Comparison of ENCODE assay signal across 8 cellular contexts in genomic region chr6:147506704-147507114, GRCh38. TPM values are rescaled to one million over a fixed set of nuclear protein-coding genes. Genes with fewer than 3 reads are reported as not detected.
DNase-seq lines count a peak whose midpoint lies in the region; ATAC-seq lines count a peak whose summit lies in the region.

No MANE protein-coding gene starts in this region.

- intact Hi-C loops in right cardiac atrium (cut with DNase I) = loop anchor here (2.0 to 10.0 kb wide), 5 partner anchors 144 to 958 kb away; no protein-coding TSS in a partner anchor

- H3K27ac ChIP-seq in right cardiac atrium (ENCODE audit: low read length) (no peak overlapping the region), rectal smooth muscle tissue (ENCODE audit: low read depth, low read length) (no peak overlapping the region)

- WGBS in right cardiac atrium = 1% methylated on average over 30 of the region's 30 CpGs

- H3K9me3 ChIP-seq in NT2/D1 (ENCODE audit: insufficient read depth, low read length) (no peaks in the 10 kb centered on the region), right cardiac atrium (ENCODE audit: control insufficient read depth, low read length) (no peaks in the 10 kb centered on the region)

- DNase-seq in activated CD8-positive, alpha-beta memory T cell treated with anti-CD3 and anti-CD28 coated beads for 24 hours = peak; percentile 78
- DNase-seq in activated CD8-positive, alpha-beta memory T cell treated with anti-CD3 and anti-CD28 coated beads, Interleukin-2, amount 50 U/mL, for 4 hours = no peak
- DNase-seq in NT2/D1 (ENCODE audit: low read depth, low spot score) (no peak), anterior cingulate cortex (lab: John Stamatoyannopoulos, UW) (peak in 51 of 58 donors; percentile 9 to 84 (median 38)), right cardiac atrium (peak; percentile 80 to 91 (median 89))

- H3K4me1 ChIP-seq in NT2/D1 (ENCODE audit: insufficient read depth, insufficient read length) (no peaks in the 10 kb centered on the region), right cardiac atrium (ENCODE audit: control insufficient read depth, insufficient read depth, low read length) (no peaks in the 10 kb centered on the region), rectal smooth muscle tissue (ENCODE audit: control insufficient read depth, insufficient read depth, low read length) (peaks cover 9% of the 10 kb centered on the region)

- ATAC-seq in HG03342 (IDR thresholded peaks at IDR 0.05; ENCODE audit: unreplicated experiment) = peak; percentile 41
- ATAC-seq in right cardiac atrium = peak; percentile 78 to 83
- no peak for ATAC-seq in HG03457 (IDR thresholded peaks at IDR 0.05; ENCODE audit: unreplicated experiment)

- H3K36me3 ChIP-seq in NT2/D1 (ENCODE audit: insufficient read depth, insufficient read length, low read length) = no peaks in the 10 kb centered on the region
- no peaks in the 10 kb centered on the region for H3K36me3 ChIP-seq in rectal smooth muscle tissue (ENCODE audit: control insufficient read depth, insufficient read depth, low read length)

- no peak overlapping the region for H3K9ac ChIP-seq in NT2/D1 (ENCODE audit: insufficient read length, low read depth)
- H3K9ac ChIP-seq in rectal smooth muscle tissue (ENCODE audit: low read length) = no peak overlapping the region

- H3K4me3 ChIP-seq in NT2/D1 (ENCODE audit: insufficient read length, low read depth) (peak overlapping the region; percentile 55), right cardiac atrium (ENCODE audit: low read length) (peak overlapping the region; percentile 86), rectal smooth muscle tissue (ENCODE audit: low read length) (peak overlapping the region; percentile 83)

- H3K27me3 ChIP-seq in NT2/D1 (ENCODE audit: insufficient read depth, insufficient read length) (peaks cover 88% of the 10 kb centered on the region), right cardiac atrium (ENCODE audit: control insufficient read depth, insufficient read depth) (no peaks in the 10 kb centered on the region), rectal smooth muscle tissue (ENCODE audit: control insufficient read depth, insufficient read depth, low read length) (peaks cover 3% of the 10 kb centered on the region)

RNA-seq across cellular contexts. Expression of gene SAMD5, which starts 1.8 kb away (rescaled TPM):
- total RNA-seq in right cardiac atrium = 1 to 10 TPM; 1.4 to 2.9 (median 1.8) TPM
- 1.0 TPM for polyA plus RNA-seq in right cardiac atrium

Comparison
In these comparisons a context has a peak if more than half of its experiments do, and no peak if none do; other contexts are left out.
1. DNase-seq: peak in activated CD8-positive, alpha-beta memory T cell treated with anti-CD3 and anti-CD28 coated beads for 24 hours (single experiment), anterior cingulate cortex (51 of 58) and right cardiac atrium (3 of 3); none in activated CD8-positive, alpha-beta memory T cell treated with anti-CD3 and anti-CD28 coated beads, Interleukin-2, amount 50 U/mL, for 4 hours (single experiment) and NT2/D1 (single experiment).
2. Peak in every context shown above with its lines, with median percentiles within 50 percentile points of each other: H3K4me3 ChIP-seq.